In genomic region chr9:121328876-121329681, GRCh38 we compare ENCODE assay signal across 1 cellular context.
TF ChIP-seq lines count a peak whose summit lies in the region.

No MANE protein-coding gene starts in this region.

TF ChIP-seq in K562, 482 proteins besides CTCF, POLR2A, EP300 and RAD21 (continued from another document):
- TF ChIP-seq CCAR2 (IDR thresholded peaks at IDR 0.05; ENCODE audit: low read depth, low read length) = no peak
- TF ChIP-seq ZZZ3 (IDR thresholded peaks at IDR 0.05) = no peak
- TF ChIP-seq TFE3 (CRISPR knock-in tag; IDR thresholded peaks at IDR 0.05) = peak; percentile 39; the same call in 1 of the 2 replicates
- TF ChIP-seq REST (CRISPR knock-in tag; IDR thresholded peaks at IDR 0.05; ENCODE audit: low read depth) = no peak
- no peak for TF ChIP-seq SMAD3 (CRISPR knock-in tag; conservative IDR thresholded peaks at IDR 0.05)
- no peak for TF ChIP-seq JUND (IDR thresholded peaks at IDR 0.05; ENCODE audit: borderline replicate concordance, low read depth, low read length)
- peak; percentile 27; the same call in 1 of the 3 replicates for TF ChIP-seq JUND (tag; IDR thresholded peaks at IDR 0.05; ENCODE audit: borderline replicate concordance, low read depth, low read length)
- TF ChIP-seq ATF7 (IDR thresholded peaks at IDR 0.05) = peak; percentile 45; the same call in 1 of the 2 replicates
- no peak for TF ChIP-seq NR2C2 (CRISPR knock-in tag; IDR thresholded peaks at IDR 0.05)
- TF ChIP-seq NR2C2 (tag; IDR thresholded peaks at IDR 0.05) = no peak
- no peak for TF ChIP-seq ZNF23 (CRISPR knock-in tag; IDR thresholded peaks at IDR 0.05)
- TF ChIP-seq ARID4B (CRISPR knock-in tag; IDR thresholded peaks at IDR 0.05) = no peak
- TF ChIP-seq CXXC5 (CRISPR knock-in tag; IDR thresholded peaks at IDR 0.05) = no peak
- no peak for TF ChIP-seq FOXJ3 (CRISPR knock-in tag; IDR thresholded peaks at IDR 0.05)
- TF ChIP-seq POLR3A (IDR thresholded peaks at IDR 0.05; ENCODE audit: borderline replicate concordance, extremely low read depth, insufficient read depth, insufficient read length) = no peak
